7 cellular contexts compared by ENCODE assay signal in genomic region chr5:117343671-117344193, GRCh38.
DNase-seq lines count a peak whose midpoint lies in the region; FAIRE-seq and TF ChIP-seq lines count a peak whose summit lies in the region.
"Not testable (repeated sequence)": the region's sequence is repeated elsewhere in the genome, so short reads cannot be mapped to it uniquely, and the experiment has no call there.

No MANE protein-coding gene starts in this region.

- not testable (repeated sequence) for H3K27ac ChIP-seq in HUES6 (ENCODE audit: low read depth, low read length); kidney (ENCODE audit: low read depth in 2 of 2, low read length in 2 of 2); neural progenitor cell
- H3K27ac ChIP-seq in SJCRH30: peak overlapping the region; percentile 38

- not testable (repeated sequence) for H3K36me3 Mint-ChIP-seq in neural progenitor cell

- not testable (repeated sequence) for H3K9ac ChIP-seq in HUES6 (ENCODE audit: low read length); kidney (ENCODE audit: low read length in 2 of 2); neural progenitor cell

- H3K4me3 Mint-ChIP-seq in neural progenitor cell: not testable (repeated sequence)

- not testable (repeated sequence) for H4K20me1 ChIP-seq in neural progenitor cell (ENCODE audit: low read depth)

- peak; percentile 24 for DNase-seq in DMS53 treated with DMSO at 0.1 percent for 48 hours (lab: John Stamatoyannopoulos, UW; ENCODE audit: unreplicated experiment)
- peak; percentile 20 to 51 for DNase-seq in NCI-H526 (lab: John Stamatoyannopoulos, UW)
- peak; percentile 26 to 33 for DNase-seq in SJCRH30
- peak; percentile 8 for DNase-seq in epithelial cell of esophagus (ENCODE audit: low read depth)
- peak; percentile 65 for DNase-seq in kidney
- peak; percentile 31 for DNase-seq in neural progenitor cell (ENCODE audit: low spot score)

- H3K4me2 ChIP-seq in neural progenitor cell: peak overlapping the region; percentile 32

- H3F3A ChIP-seq in neural progenitor cell (ENCODE audit: low read depth): not testable (repeated sequence)

- intact Hi-C loops in kidney (cut with DNase I): not testable (repeated sequence)

- peak overlapping the region; percentile 50 for H2AFZ ChIP-seq in neural progenitor cell (replicated peaks)

- H3K36me3 ChIP-seq in HUES6 (ENCODE audit: control insufficient read depth, insufficient read depth, low read length); SJCRH30; kidney (ENCODE audit: control insufficient read depth in 1 of 2, insufficient read depth in 2 of 2, low read length in 2 of 2); neural progenitor cell: not testable (repeated sequence)

- H3K9me3 Mint-ChIP-seq in neural progenitor cell: not testable (repeated sequence)

- not testable (repeated sequence) for FAIRE-seq in kidney (lab: Jason Lieb, UNC)

- not testable (repeated sequence) for TF ChIP-seq CTCF in epithelial cell of esophagus (IDR thresholded peaks at IDR 0.05; ENCODE audit: insufficient read depth, low read depth, low read length, missing control alignments); kidney (IDR thresholded peaks at IDR 0.05; ENCODE audit: borderline replicate concordance, extremely low read depth, insufficient read depth); neural progenitor cell (IDR thresholded peaks at IDR 0.05)

- H3K4me1 ChIP-seq in HUES6 (ENCODE audit: control insufficient read depth, insufficient read depth, low read length); SJCRH30; kidney (ENCODE audit: control insufficient read depth in 1 of 2, insufficient read depth in 1 of 2, low read depth in 1 of 2, low read length in 2 of 2); neural progenitor cell: not testable (repeated sequence)

- not testable (repeated sequence) for H3K27me3 ChIP-seq in HUES6 (ENCODE audit: control insufficient read depth, insufficient read depth, low read length); SJCRH30; neural progenitor cell

- not testable (repeated sequence) for H3K27ac Mint-ChIP-seq in neural progenitor cell

- peak overlapping the region; percentile 44 for H3K4me3 ChIP-seq in HUES6 (ENCODE audit: low read depth, low read length)
- peak overlapping the region; percentile 54 for H3K4me3 ChIP-seq in SJCRH30
- H3K4me3 ChIP-seq in epithelial cell of esophagus (ENCODE audit: low read length); kidney (ENCODE audit: low read length in 2 of 2); neural progenitor cell: not testable (repeated sequence)

- H3K79me2 ChIP-seq in neural progenitor cell (ENCODE audit: low read depth): not testable (repeated sequence)

- peaks cover 14% of the 10 kb centered on the region for H3K4me1 Mint-ChIP-seq in neural progenitor cell

- not testable (repeated sequence) for H3K27me3 Mint-ChIP-seq in neural progenitor cell (ENCODE audit: insufficient read depth, low read depth)

- H3K9me3 ChIP-seq in HUES6 (ENCODE audit: control insufficient read depth, insufficient read depth, low read depth, low read length); SJCRH30 (replicated peaks); kidney (ENCODE audit: control insufficient read depth in 1 of 2, low read length in 2 of 2); neural progenitor cell (ENCODE audit: low read depth): not testable (repeated sequence)

Comparison
In these comparisons a context has a peak if more than half of its experiments do, and no peak if none do; other contexts are left out.
1. DNase-seq: peak in every context shown above with its lines; median percentile 65 in kidney; 36 in NCI-H526; 31 in neural progenitor cell; 30 in SJCRH30; 24 in DMS53 treated with DMSO at 0.1 percent for 48 hours; 8 in epithelial cell of esophagus.